In the genomic region with DNA sequence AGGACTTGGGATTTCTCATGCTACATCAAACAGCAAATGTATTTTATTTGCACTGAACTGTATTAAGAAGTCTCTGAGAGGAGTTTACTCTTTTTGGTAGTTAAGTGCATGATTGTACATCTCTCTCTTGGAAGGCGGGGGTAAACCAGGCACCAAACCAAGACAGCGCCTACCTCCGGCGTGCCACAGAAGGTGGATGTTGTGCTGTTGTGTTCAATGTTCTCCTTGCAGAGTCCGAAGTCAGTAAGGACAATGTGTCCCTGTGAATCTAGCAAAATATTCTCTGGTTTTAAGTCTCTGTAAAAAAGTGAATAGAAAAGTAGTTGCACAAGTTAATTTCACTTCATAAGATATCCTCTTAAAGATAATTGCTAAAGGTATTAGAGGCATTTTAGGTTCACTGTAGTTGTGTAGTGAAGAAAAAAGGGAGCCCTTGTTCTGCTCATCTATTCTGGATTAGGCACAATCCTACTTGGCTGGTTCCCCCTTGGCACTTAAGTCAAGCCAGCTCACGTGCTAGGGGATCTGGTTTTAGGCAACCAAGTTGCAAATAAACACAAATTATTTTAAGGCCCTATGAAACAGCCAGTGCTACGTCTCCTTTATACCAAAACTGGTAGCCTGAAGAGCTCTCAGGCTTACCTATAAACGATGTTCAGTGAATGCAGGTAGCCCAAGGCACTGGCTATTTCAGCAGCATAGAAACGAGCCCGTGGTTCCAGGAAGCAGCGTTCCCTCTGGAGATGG, we compare ENCODE assay signal across 9 cellular contexts.
A peak's percentile ranks its signal among the peaks of the same experiment; 100 is the strongest.
DNase-seq lines count a peak whose midpoint lies in the region; ATAC-seq and TF ChIP-seq lines count a peak whose summit lies in the region.
"Had no signal": no experiment of that assay in that cellular context is flagged by ENCODE, and none has a peak within 500 bp of the region (broad histone marks: within the 10 kb centered on the region; RNA-seq: fewer than 3 reads in every experiment).

No MANE protein-coding gene starts in this region.

- 0 out of 2 replicates have a peak, but pooled peaks cover 10% of the 10 kb centered on the region for H4K20me1 ChIP-seq in MM.1S (ENCODE audit: insufficient read depth, low read length)

- peaks cover 4 to 19% (median 12%) of the 10 kb centered on the region in 3 donors for H3K27me3 Mint-ChIP-seq in immature natural killer cell (ENCODE audit: low read depth in 3 of 3)

- CTCF ChIA-PET in A673 (lab: Charles Lee) = no interaction called here

- no peak for TF ChIP-seq CTCF in A673 (conservative IDR thresholded peaks at IDR 0.05; ENCODE audit: low read depth, low read length)
- TF ChIP-seq CTCF in MM.1S (IDR thresholded peaks at IDR 0.05; ENCODE audit: low read length) = no peak
- no peak for TF ChIP-seq CTCF in colonic mucosa (IDR thresholded peaks at IDR 0.05)

- H3K36me3 ChIP-seq in A673 (ENCODE audit: insufficient read depth, low read length, poor library complexity, severe bottlenecking) (peaks cover 48% of the 10 kb centered on the region), MM.1S (replicated peaks; ENCODE audit: insufficient read depth, low read length) (peaks cover 29% of the 10 kb centered on the region), colonic mucosa (no peaks in the 10 kb centered on the region), muscle layer of duodenum (ENCODE audit: control insufficient read depth in 1 of 2, insufficient read depth in 2 of 2, low read length in 2 of 2) (peaks cover 33 to 45% of the 10 kb centered on the region in 2 donors)

- H3K9me3 ChIP-seq in A673 (ENCODE audit: low read depth, low read length, poor library complexity, severe bottlenecking) = no peaks in the 10 kb centered on the region
- no peaks in the 10 kb centered on the region for H3K9me3 ChIP-seq in MM.1S (replicated peaks; ENCODE audit: insufficient read depth, low read length)
- no peaks in the 10 kb centered on the region for H3K9me3 ChIP-seq in colonic mucosa
- no peaks in the 10 kb centered on the region for H3K9me3 ChIP-seq in muscle layer of duodenum (ENCODE audit: control insufficient read depth in 1 of 2, low read length in 2 of 2)

- H3K36me3 Mint-ChIP-seq in immature natural killer cell = no peaks in the 10 kb centered on the region

- intact Hi-C loops in A673 (cut with micrococcal nuclease; ENCODE audit: unreplicated experiment) = loop anchor here (5.0 to 10.0 kb wide), 2 partner anchors 503 to 770 kb away; no protein-coding TSS in a partner anchor
- intact Hi-C loops in colonic mucosa (cut with DNase I) = loop anchor here (5.0 kb wide), 1 partner anchor 710 kb away; no protein-coding TSS in a partner anchor

- no peak overlapping the region for H3K9ac ChIP-seq in MM.1S (ENCODE audit: low read length)
- H3K9ac ChIP-seq in colonic mucosa (ENCODE audit: low read depth in 2 of 2, low read length in 2 of 2) = peak overlapping the region; percentile 27 to 41

- H3K27ac Mint-ChIP-seq in immature natural killer cell = no peak overlapping the region

- H3K27ac ChIP-seq in A673 (ENCODE audit: low read depth, low read length, poor library complexity, severe bottlenecking) = no peak overlapping the region
- no peak overlapping the region for H3K27ac ChIP-seq in MM.1S (ENCODE audit: low read length)
- no peak overlapping the region for H3K27ac ChIP-seq in colonic mucosa
- peak overlapping the region; percentile 97 for H3K27ac ChIP-seq in muscle layer of duodenum (ENCODE audit: low read length)

- POLR2A ChIA-PET in A673 (lab: Charles Lee; ENCODE audit: low non-redundant PET) = no interaction called here

- peak overlapping the region in 1 of 5 donors; percentile 2 for H3K4me3 Mint-ChIP-seq in immature natural killer cell

- no peaks in the 10 kb centered on the region for H3K9me3 Mint-ChIP-seq in immature natural killer cell

- H3K4me1 Mint-ChIP-seq in immature natural killer cell = peaks cover 20 to 31% of the 10 kb centered on the region in 2 donors

- H3F3A ChIP-seq in MM.1S (ENCODE audit: insufficient read depth, low read length) = peaks cover 45% of the 10 kb centered on the region

- peak overlapping the region; percentile 63; the same call in 1 of the 2 replicates for H3K4me2 ChIP-seq in MM.1S (ENCODE audit: low read depth, low read length)

- no peak for DNase-seq in A673 (ENCODE audit: low spot score)
- no peak for DNase-seq in MM.1S
- no peak for DNase-seq in colonic mucosa
- DNase-seq in immature natural killer cell = no peak
- no peak for DNase-seq in stimulated activated CD4-positive, alpha-beta T cell treated with anti-CD3 and anti-CD28 coated beads, Interleukin-12 subunit alpha, Interleukin-12 subunit beta, amount 100 ng/mL, for 4 hours
- DNase-seq: DND-41 had no signal

- peaks cover 40% of the 10 kb centered on the region for H3K79me2 ChIP-seq in MM.1S (ENCODE audit: low read length)

- H3K9me2 ChIP-seq in MM.1S (replicated peaks; ENCODE audit: insufficient read depth, low read length) = no peaks in the 10 kb centered on the region

- BruUV-seq in A673 (replicated peaks; lab: Mats Ljungman, UMichigan) = no TSS peak

- H3K27me3 ChIP-seq in A673 (replicated peaks; ENCODE audit: insufficient read depth, low read depth, low read length, poor library complexity) (no peaks in the 10 kb centered on the region), MM.1S (replicated peaks; ENCODE audit: insufficient read depth, low read length) (no peaks in the 10 kb centered on the region), colonic mucosa (no peaks in the 10 kb centered on the region), muscle layer of duodenum (ENCODE audit: low read depth, low read length) (no peaks in the 10 kb centered on the region)

- peaks cover 33% of the 10 kb centered on the region for H3K4me1 ChIP-seq in A673 (ENCODE audit: insufficient read depth, low read length, poor library complexity, severe bottlenecking)
- H3K4me1 ChIP-seq in MM.1S (ENCODE audit: low read length) = peaks cover 20% of the 10 kb centered on the region
- H3K4me1 ChIP-seq in colonic mucosa = no peaks in the 10 kb centered on the region
- H3K4me1 ChIP-seq in muscle layer of duodenum (ENCODE audit: control insufficient read depth in 1 of 2, insufficient read depth in 2 of 2, low read length in 2 of 2) = peaks cover 0 to 15% of the 10 kb centered on the region in 2 donors

- peak overlapping the region; percentile 76 for H3K4me3 ChIP-seq in A673 (ENCODE audit: low read depth, low read length, poor library complexity, severe bottlenecking)
- peak overlapping the region; percentile 75; the same call in 1 of the 2 replicates for H3K4me3 ChIP-seq in MM.1S (ENCODE audit: low read length)
- no peak overlapping the region for H3K4me3 ChIP-seq in colonic mucosa
- peak overlapping the region; percentile 84 to 98 for H3K4me3 ChIP-seq in muscle layer of duodenum (ENCODE audit: low read depth in 1 of 2, low read length in 2 of 2)

- ATAC-seq in HG02973 (IDR thresholded peaks at IDR 0.05; ENCODE audit: unreplicated experiment) (no peak), GM18873 (IDR thresholded peaks at IDR 0.05; ENCODE audit: low FRiP score, unreplicated experiment) (no peak)

- no peak overlapping the region for H2AFZ ChIP-seq in MM.1S (ENCODE audit: low read length)
